Comparison of ENCODE assay signal across 8 cellular contexts in the genomic region with DNA sequence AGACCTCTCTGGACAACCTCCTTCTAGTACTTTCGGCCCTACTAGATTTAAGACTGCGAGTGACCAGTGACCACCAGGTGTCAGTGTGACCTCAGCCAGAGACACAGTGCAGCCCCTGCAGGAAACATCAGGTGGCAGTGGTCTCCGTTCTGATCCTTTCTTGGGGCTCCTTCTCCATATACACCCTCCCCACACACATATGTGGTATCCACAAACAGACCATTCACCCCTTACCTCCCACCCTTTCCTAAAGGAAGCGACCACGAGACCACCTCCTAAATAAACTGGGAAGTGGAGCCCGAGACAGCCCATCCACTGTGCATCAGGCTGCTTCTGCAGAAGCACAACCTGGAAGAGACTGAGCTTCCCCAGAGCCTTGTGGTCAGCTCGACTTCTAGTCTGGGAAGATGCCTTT. TPM values are rescaled to one million over a fixed set of nuclear protein-coding genes. Genes with fewer than 3 reads are reported as not detected.
A peak's percentile ranks its signal among the peaks of the same experiment; 100 is the strongest.
DNase-seq lines count a peak whose midpoint lies in the region; ATAC-seq and TF ChIP-seq lines count a peak whose summit lies in the region.

No MANE protein-coding gene starts in this region.

- TF ChIP-seq CTCF in activated B cell treated with CpG ODN at 0.5 μM for 24 hours (IDR thresholded peaks at IDR 0.05), result no peak

- no peak overlapping the region for H3K4me3 Mint-ChIP-seq in activated B cell treated with CpG ODN at 0.5 μM for 24 hours

- ATAC-seq in activated B cell treated with CpG ODN at 0.5 μM for 24 hours (ENCODE audit: low read depth) (peak; percentile 79), GM18868 (IDR thresholded peaks at IDR 0.05; ENCODE audit: unreplicated experiment) (no peak)

- DNase-seq in NCI-H446 (lab: John Stamatoyannopoulos, UW) (peak; percentile 28 to 65), NCI-H446 treated with DMSO at 0.1 percent for 48 hours (lab: John Stamatoyannopoulos, UW) (no peak), NCI-H1417 treated with DMSO at 0.1 percent for 48 hours (lab: John Stamatoyannopoulos, UW) (peak; percentile 7), activated B cell treated with CpG ODN at 0.5 μM for 24 hours (peak; percentile 48), kidney glomerular epithelial cell (lab: John Stamatoyannopoulos, UW) (peak; percentile 72)
- DNase-seq in central memory CD4-positive, alpha-beta T cell, result peak; percentile 65
- DNase-seq in stimulated activated CD4-positive, alpha-beta T cell treated with anti-CD3 and anti-CD28 coated beads, Interleukin-2, amount 100 ng/mL, for 48 hours, result peak; percentile 60 to 71

- POLR2A ChIA-PET in activated B cell treated with CpG ODN at 0.5 μM for 24 hours (lab: Charles Lee), result no interaction called here

- no peaks in the 10 kb centered on the region for H3K27me3 Mint-ChIP-seq in activated B cell treated with CpG ODN at 0.5 μM for 24 hours

- H3K36me3 Mint-ChIP-seq in activated B cell treated with CpG ODN at 0.5 μM for 24 hours (ENCODE audit: low read depth), result peaks cover 53% of the 10 kb centered on the region

- CTCF ChIA-PET in activated B cell treated with CpG ODN at 0.5 μM for 24 hours (lab: Charles Lee), result interaction anchor here (0.6 to 3.7 kb wide), 4 partner anchors 78 to 275 kb away, joined by 3 to 18 read pairs (median 6); no protein-coding TSS in a partner anchor

- peaks cover 34% of the 10 kb centered on the region for H3K4me1 Mint-ChIP-seq in activated B cell treated with CpG ODN at 0.5 μM for 24 hours

- no peaks in the 10 kb centered on the region for H3K9me3 Mint-ChIP-seq in activated B cell treated with CpG ODN at 0.5 μM for 24 hours

- intact Hi-C loops in activated B cell treated with CpG ODN at 0.5 μM for 24 hours (cut with micrococcal nuclease), result loop anchor here (1.0 to 10.0 kb wide), 4 partner anchors 74 to 304 kb away; a partner anchor contains a TSS

- no peak overlapping the region for H3K27ac Mint-ChIP-seq in activated B cell treated with CpG ODN at 0.5 μM for 24 hours

RNA-seq across cellular contexts. Expression of a gene that starts 38.5 kb away (rescaled TPM):
- 1.3 and 2.8 TPM in 2 replicates for total RNA-seq in activated B cell treated with CpG ODN at 0.5 μM for 24 hours
